In genomic region chr7:127392182-127392565, GRCh38 we compare ENCODE assay signal across 1 cellular context.
TF ChIP-seq lines count a peak whose summit lies in the region.

No MANE protein-coding gene starts in this region.

TF ChIP-seq in HEK293, 187 proteins besides CTCF, POLR2A, EP300 and RAD21 (continued from another document):
- TF ChIP-seq ZBTB26 (tag by site-specific recombination; optimal IDR thresholded peaks at IDR 0.05) (peak; percentile 40), ZNF223 (tag by site-specific recombination; IDR thresholded peaks at IDR 0.05) (no peak), ZNF175 (tag by site-specific recombination; IDR thresholded peaks at IDR 0.05) (no peak), MEIS1 (CRISPR knock-in tag; IDR thresholded peaks at IDR 0.05; ENCODE audit: borderline replicate concordance) (no peak), ZFP37 (tag by site-specific recombination; IDR thresholded peaks at IDR 0.05) (0 out of 2 replicates have a peak, but pooled peaks have one; percentile 22)
TF ChIP-seq in HEK293: peak in this region for 13.
